In the genomic region with DNA sequence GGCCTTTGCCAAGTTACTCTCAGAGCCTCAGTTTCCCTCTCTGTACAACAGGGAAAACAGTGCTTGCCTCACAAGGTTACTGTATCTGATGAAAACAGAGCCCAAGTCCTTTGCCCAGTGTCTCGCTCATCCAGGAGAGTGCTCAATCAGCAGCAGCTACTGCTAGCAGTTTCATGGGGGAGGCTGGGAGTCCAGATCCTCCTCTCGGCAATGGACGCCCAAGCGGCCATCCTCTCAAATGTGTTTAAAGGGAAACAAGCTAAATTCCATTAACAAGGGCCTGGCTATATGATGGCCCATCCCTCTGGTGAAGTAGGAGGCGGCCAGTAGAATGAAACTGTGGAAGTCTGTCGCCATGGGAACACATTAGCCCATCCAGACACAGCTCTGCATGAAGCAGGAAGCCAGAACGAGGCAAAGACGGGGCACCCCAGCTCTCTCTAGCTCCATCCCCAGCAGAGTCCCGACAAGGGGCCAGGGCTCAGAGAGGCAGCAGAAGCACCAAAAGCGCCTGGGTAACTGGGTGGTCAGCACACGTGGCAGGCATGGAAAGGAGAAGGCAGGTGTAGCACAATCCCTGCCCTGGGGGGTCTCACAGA, we compare ENCODE assay signal across 10 cellular contexts. TPM values are rescaled to one million over a fixed set of nuclear protein-coding genes. Genes with fewer than 3 reads are reported as not detected.
DNase-seq lines count a peak whose midpoint lies in the region; ATAC-seq and TF ChIP-seq lines count a peak whose summit lies in the region.
"Had no signal": no experiment of that assay in that cellular context is flagged by ENCODE, and none has a peak within 500 bp of the region (broad histone marks: within the 10 kb centered on the region; RNA-seq: fewer than 3 reads in every experiment).

No MANE protein-coding gene starts in this region.

- peak overlapping the region; percentile 68 for H3K4me3 ChIP-seq in CD4-positive, CD25-positive, alpha-beta regulatory T cell (ENCODE audit: low read depth, low read length)
- H3K4me3 ChIP-seq in Caco-2 (ENCODE audit: low read depth, low read length): no peak overlapping the region
- H3K4me3 ChIP-seq: thoracic aorta had no signal

- no peak for ATAC-seq in CD4-positive, CD25-positive, alpha-beta regulatory T cell (ENCODE audit: low read depth in 2 of 2)
- ATAC-seq in HG02610 (IDR thresholded peaks at IDR 0.05; ENCODE audit: unreplicated experiment): no peak
- no peak for ATAC-seq in HG02852 (IDR thresholded peaks at IDR 0.05; ENCODE audit: unreplicated experiment)

- peaks cover 22% of the 10 kb centered on the region for H3K36me3 ChIP-seq in CD4-positive, CD25-positive, alpha-beta regulatory T cell (ENCODE audit: control insufficient read depth, insufficient read depth, low read length)
- H3K36me3 ChIP-seq in Caco-2 (ENCODE audit: control insufficient read depth, insufficient read depth, low read length): peaks cover 2% of the 10 kb centered on the region; the same call in 1 of the 2 replicates
- H3K36me3 ChIP-seq: thoracic aorta had no signal

- no peak for DNase-seq in CD4-positive, CD25-positive, alpha-beta regulatory T cell
- peak; percentile 91 for DNase-seq in NCI-H748 (lab: John Stamatoyannopoulos, UW; ENCODE audit: unreplicated experiment)
- DNase-seq in endothelial cell (ENCODE audit: low spot score): no peak
- peak; percentile 24 for DNase-seq in occipital lobe (lab: John Stamatoyannopoulos, UW)
- no peak for DNase-seq in Caco-2
- no peak for DNase-seq in NCI-H446 (lab: John Stamatoyannopoulos, UW)

- peak overlapping the region; percentile 94 for H3K27ac ChIP-seq in CD4-positive, CD25-positive, alpha-beta regulatory T cell (ENCODE audit: insufficient read depth, low read length, poor library complexity, severe bottlenecking)
- H3K27ac ChIP-seq: thoracic aorta had no signal

- TF ChIP-seq CTCF in endothelial cell (IDR thresholded peaks at IDR 0.05; ENCODE audit: unreplicated experiment) (no peak), Caco-2 (IDR thresholded peaks at IDR 0.05; ENCODE audit: insufficient read depth in 1 of 2, low read depth in 1 of 2, low read length in 1 of 2, severe bottlenecking in 1 of 2, unreplicated experiment in 1 of 2) (no peak)

- H3K9me3 ChIP-seq in CD4-positive, CD25-positive, alpha-beta regulatory T cell (ENCODE audit: control insufficient read depth in 2 of 2, low read length in 2 of 2): no peaks in the 10 kb centered on the region
- H3K9me3 ChIP-seq in Caco-2: no peaks in the 10 kb centered on the region
- H3K9me3 ChIP-seq: thoracic aorta had no signal

- intact Hi-C loops in Caco-2 (cut with micrococcal nuclease; ENCODE audit: unreplicated experiment): no loop called here

- H3K4me3 Mint-ChIP-seq in CD4-positive, CD25-positive, alpha-beta regulatory T cell: peak overlapping the region; percentile 39 to 88 (median 80)
- H3K4me3 Mint-ChIP-seq in endothelial cell (ENCODE audit: unreplicated experiment) (no peak overlapping the region), Caco-2 (ENCODE audit: unreplicated experiment) (no peak overlapping the region)
- H3K4me3 Mint-ChIP-seq: T-helper 2 cell treated with Interferon-gamma antibody and Interleukin-4, amounts not matched to agents 5 μg/mL and 100 μg/mL, for 36 hours had no signal

- H3K27me3 ChIP-seq in CD4-positive, CD25-positive, alpha-beta regulatory T cell (ENCODE audit: control insufficient read depth, insufficient read depth, low read length): no peaks in the 10 kb centered on the region
- H3K27me3 ChIP-seq in Caco-2 (replicated peaks; ENCODE audit: control insufficient read depth, insufficient read depth, low read length): no peaks in the 10 kb centered on the region

- peaks cover 24% of the 10 kb centered on the region for H3K36me3 Mint-ChIP-seq in CD4-positive, CD25-positive, alpha-beta regulatory T cell
- peaks cover 6% of the 10 kb centered on the region for H3K36me3 Mint-ChIP-seq in endothelial cell (ENCODE audit: low read depth, unreplicated experiment)
- no peaks in the 10 kb centered on the region for H3K36me3 Mint-ChIP-seq in Caco-2 (ENCODE audit: insufficient read depth, unreplicated experiment)

- no TSS peak for BruUV-seq in Caco-2 (replicated peaks; lab: Mats Ljungman, UMichigan)

- POLR2A ChIA-PET in Caco-2 (lab: Charles Lee): no interaction called here

- CTCF ChIA-PET in Caco-2 (lab: Charles Lee): no interaction called here

- H3K27ac Mint-ChIP-seq in CD4-positive, CD25-positive, alpha-beta regulatory T cell: peak overlapping the region; percentile 86 to 99 (median 90)
- H3K27ac Mint-ChIP-seq in endothelial cell (ENCODE audit: unreplicated experiment) (peak overlapping the region; percentile 71), Caco-2 (ENCODE audit: unreplicated experiment) (no peak overlapping the region)
- H3K27ac Mint-ChIP-seq: T-helper 2 cell treated with Interferon-gamma antibody and Interleukin-4, amounts not matched to agents 5 μg/mL and 100 μg/mL, for 36 hours had no signal

- peaks cover 96% of the 10 kb centered on the region for H3K4me1 ChIP-seq in CD4-positive, CD25-positive, alpha-beta regulatory T cell (ENCODE audit: control insufficient read depth, insufficient read depth, low read length, poor library complexity, severe bottlenecking)
- H3K4me1 ChIP-seq in Caco-2: no peaks in the 10 kb centered on the region

- peaks cover 0 to 2% (median 0%) of the 10 kb centered on the region in 7 donors for H3K9me3 Mint-ChIP-seq in CD4-positive, CD25-positive, alpha-beta regulatory T cell
- H3K9me3 Mint-ChIP-seq in endothelial cell (ENCODE audit: unreplicated experiment): no peaks in the 10 kb centered on the region
- no peaks in the 10 kb centered on the region for H3K9me3 Mint-ChIP-seq in Caco-2 (ENCODE audit: unreplicated experiment)
- H3K9me3 Mint-ChIP-seq: T-helper 2 cell treated with Interferon-gamma antibody and Interleukin-4, amounts not matched to agents 5 μg/mL and 100 μg/mL, for 36 hours had no signal

- H3K27me3 Mint-ChIP-seq in CD4-positive, CD25-positive, alpha-beta regulatory T cell: no peaks in the 10 kb centered on the region
- H3K27me3 Mint-ChIP-seq in endothelial cell (ENCODE audit: unreplicated experiment) (peaks cover 4% of the 10 kb centered on the region), Caco-2 (ENCODE audit: insufficient read depth, unreplicated experiment) (no peaks in the 10 kb centered on the region)

- peaks cover 31 to 98% (median 71%) of the 10 kb centered on the region in 4 donors for H3K4me1 Mint-ChIP-seq in CD4-positive, CD25-positive, alpha-beta regulatory T cell
- H3K4me1 Mint-ChIP-seq in endothelial cell (ENCODE audit: unreplicated experiment) (peaks cover 50% of the 10 kb centered on the region), Caco-2 (ENCODE audit: low read depth, unreplicated experiment) (no peaks in the 10 kb centered on the region)

RNA-seq across cellular contexts. Expression of gene FAM53B, which starts 35.2 kb away (rescaled TPM):
- total RNA-seq in CD4-positive, CD25-positive, alpha-beta regulatory T cell: 116 TPM
- 10 to 100 TPM in 3 of 4 donors, 1 to 10 TPM in 1; 5.8 to 22.2 (median 14.4) TPM for polyA plus RNA-seq in CD4-positive, CD25-positive, alpha-beta regulatory T cell
- total RNA-seq in endothelial cell (ENCODE audit: unreplicated experiment): 21.0 TPM
- total RNA-seq in occipital lobe: 35.1 TPM
- total RNA-seq in Caco-2 (2022): 13.6 and 13.7 TPM in 2 replicates

Comparison
In these comparisons a context has a peak if more than half of its experiments do, and no peak if none do; other contexts are left out.
1. DNase-seq: peak in NCI-H748 (single experiment) and occipital lobe (single experiment); none in CD4-positive, CD25-positive, alpha-beta regulatory T cell (0 of 3), endothelial cell (single experiment), Caco-2 (0 of 2) and NCI-H446 (0 of 2).
2. H3K4me3 Mint-ChIP-seq: peak in CD4-positive, CD25-positive, alpha-beta regulatory T cell (4 of 4); none in endothelial cell (single experiment) and Caco-2 (single experiment).